ENCODE assay signal across 14 cellular contexts in the genomic region with DNA sequence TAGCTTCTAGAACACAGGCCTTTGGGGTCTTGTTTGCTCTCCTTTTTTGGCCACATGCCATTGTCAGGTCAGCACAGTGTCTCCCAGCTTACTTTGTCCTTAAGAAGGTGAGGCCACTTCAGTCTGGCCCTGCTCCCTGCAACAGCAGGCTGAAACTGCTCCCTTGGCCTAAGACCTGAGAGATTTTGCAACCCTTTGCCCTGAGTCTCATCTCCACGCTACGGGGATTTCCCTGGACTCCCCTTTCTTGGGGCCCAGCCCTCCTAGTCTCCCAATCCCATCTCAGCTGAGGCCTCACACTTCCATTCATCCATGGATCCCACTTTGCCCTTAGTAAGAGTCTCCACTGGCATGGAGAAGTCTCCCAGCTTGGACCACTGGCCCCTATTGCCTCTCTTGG. TPM values are rescaled to one million over a fixed set of nuclear protein-coding genes. Genes with fewer than 3 reads are reported as not detected.
DNase-seq lines count a peak whose midpoint lies in the region; ATAC-seq and TF ChIP-seq lines count a peak whose summit lies in the region.
"Had no signal": no experiment of that assay in that cellular context is flagged by ENCODE, and none has a peak within 500 bp of the region (broad histone marks: within the 10 kb centered on the region; RNA-seq: fewer than 3 reads in every experiment).

No MANE protein-coding gene starts in this region.

- WGBS in gastroesophageal sphincter (ENCODE audit: low coverage in 1 of 2), 2 donors: 83% methylated on average over 1 of the region's 2 CpGs; no CpG with 5 or more reads in 1 of the 2 donors
- 8 to 58% methylated on average over 2 of the region's 2 CpGs for WGBS in thyroid gland, 2 donors

- TF ChIP-seq POLR2A in gastroesophageal sphincter (IDR thresholded peaks at IDR 0.05) (no peak), thyroid gland (IDR thresholded peaks at IDR 0.05) (no peak)

- H3K27ac ChIP-seq in gastroesophageal sphincter: peak overlapping the region; percentile 7 to 71 (median 62)
- H3K27ac ChIP-seq in osteoblast (ENCODE audit: low read depth, low read length): no peak overlapping the region
- H3K27ac ChIP-seq in thyroid gland: peak overlapping the region; percentile 5 to 58 (median 56)
- H3K27ac ChIP-seq: GM23248 had no signal

- peaks cover 0 to 31% (median 3%) of the 10 kb centered on the region in 3 donors for H3K4me1 ChIP-seq in gastroesophageal sphincter
- H3K4me1 ChIP-seq in osteoblast (ENCODE audit: insufficient read depth, low read length): no peaks in the 10 kb centered on the region
- H3K4me1 ChIP-seq in thyroid gland: peaks cover 3 to 7% of the 10 kb centered on the region in 2 donors

- H2AFZ ChIP-seq in osteoblast (ENCODE audit: low read length): no peak overlapping the region
- H2AFZ ChIP-seq: GM23248 had no signal

- no peaks in the 10 kb centered on the region for H3K27me3 ChIP-seq in gastroesophageal sphincter
- peaks cover 51% of the 10 kb centered on the region for H3K27me3 ChIP-seq in osteoblast (ENCODE audit: insufficient read depth, low read length)
- H3K27me3 ChIP-seq in thyroid gland: no peaks in the 10 kb centered on the region

- intact Hi-C loops in thyroid gland (cut with DNase I): no loop called here

- H3K9me3 ChIP-seq in gastroesophageal sphincter (no peaks in the 10 kb centered on the region), osteoblast (ENCODE audit: low read depth, low read length) (no peaks in the 10 kb centered on the region), thyroid gland (no peaks in the 10 kb centered on the region)

- H3K4me2 ChIP-seq in osteoblast (ENCODE audit: insufficient read depth, low read length): no peak overlapping the region

- no peaks in the 10 kb centered on the region for H3K79me2 ChIP-seq in osteoblast (ENCODE audit: insufficient read depth, low read length)

- ATAC-seq in gastroesophageal sphincter (no peak), HG03139 (IDR thresholded peaks at IDR 0.05; ENCODE audit: unreplicated experiment) (no peak), GM21360 (IDR thresholded peaks at IDR 0.05; ENCODE audit: unreplicated experiment) (no peak), GM21423 (IDR thresholded peaks at IDR 0.05; ENCODE audit: unreplicated experiment) (no peak)

- H3K4me3 ChIP-seq in gastroesophageal sphincter (no peak overlapping the region), osteoblast (ENCODE audit: insufficient read depth, low read length) (no peak overlapping the region), thyroid gland (replicated peaks in 1 of 3) (no peak overlapping the region)
- H3K4me3 ChIP-seq: GM23248 had no signal

- peaks cover 2% of the 10 kb centered on the region for H4K20me1 ChIP-seq in osteoblast (ENCODE audit: insufficient read depth, low read length)

- TF ChIP-seq CTCF in gastroesophageal sphincter (IDR thresholded peaks at IDR 0.05) (no peak), osteoblast (IDR thresholded peaks at IDR 0.05; ENCODE audit: extremely low read depth, low read depth, low read length) (no peak), thyroid gland (IDR thresholded peaks at IDR 0.05) (no peak)

- no peaks in the 10 kb centered on the region for H3K36me3 ChIP-seq in gastroesophageal sphincter
- H3K36me3 ChIP-seq in osteoblast (ENCODE audit: insufficient read depth, low read length): no peaks in the 10 kb centered on the region
- H3K36me3 ChIP-seq in thyroid gland: no peaks in the 10 kb centered on the region

- DNase-seq in amniotic epithelial cell (ENCODE audit: low read depth) (peak; percentile 15), osteoblast (ENCODE audit: insufficient read length, low spot score, missing footprints) (peak; percentile 45), thyroid gland (peak in 1 of 2 donors; percentile 30)
- DNase-seq: C1 segment of cervical spinal cord; Calu3; CD4-positive, alpha-beta T cell; DMS 273 treated with DMSO at 0.1 percent for 48 hours; GM23248; H7 had no signal

- TF ChIP-seq EP300 in gastroesophageal sphincter (IDR thresholded peaks at IDR 0.05): no peak

RNA-seq across cellular contexts. Expression of a gene that starts 8.5 kb away (rescaled TPM):
- total RNA-seq in gastroesophageal sphincter (1 to 10 TPM in 2 of 4 donors, not detected in 2; 1.4 to 1.7 TPM), osteoblast (not detected in 2 replicates), thyroid gland (10 to 100 TPM in 2 of 4 donors, 1 to 10 TPM in 2; 5.5 to 29.9 (median 17.5) TPM)
- total RNA-seq: B cell, Calu3, GM23248 had no signal

RNA-seq across cellular contexts. Expression of a gene that starts 37.2 kb away (rescaled TPM):
- total RNA-seq in gastroesophageal sphincter (1,000 to 10,000 TPM in 1 of 4 donors, 100 to 1,000 TPM in 3; 628 to 1,072 (median 791) TPM), osteoblast (487 and 926 TPM in 2 replicates), thyroid gland (1,000 to 10,000 TPM in 1 of 4 donors, 100 to 1,000 TPM in 3; 602 to 1,253 (median 805) TPM)
